12 cellular contexts compared by ENCODE assay signal in genomic region chr20:59992531-59992930, GRCh38. TPM values are rescaled to one million over a fixed set of nuclear protein-coding genes. Genes with fewer than 3 reads are reported as not detected.
A peak's percentile ranks its signal among the peaks of the same experiment; 100 is the strongest.
DNase-seq lines count a peak whose midpoint lies in the region; TF ChIP-seq lines count a peak whose summit lies in the region.
"Had no signal": no experiment of that assay in that cellular context is flagged by ENCODE, and none has a peak within 500 bp of the region (broad histone marks: within the 10 kb centered on the region; RNA-seq: fewer than 3 reads in every experiment).

No MANE protein-coding gene starts in this region.

- no peak overlapping the region for H3K56ac ChIP-seq in mesendoderm (ENCODE audit: low read length)

- no peak overlapping the region for H3K23ac ChIP-seq in mesendoderm (ENCODE audit: low read length)

- CTCF ChIA-PET in activated CD4-positive, alpha-beta T cell treated with anti-CD3 and anti-CD28 coated beads, Interleukin-2, amount 10 ng/mL, durations not matched to agents 7 days and 5 days (lab: Charles Lee): no interaction called here

- H4K8ac ChIP-seq in mesendoderm (ENCODE audit: low read depth, low read length): no peak overlapping the region

- no peaks in the 10 kb centered on the region for H3K79me1 ChIP-seq in mesendoderm (ENCODE audit: low read length)

- H3K4me3 Mint-ChIP-seq in activated CD4-positive, alpha-beta T cell treated with anti-CD3 and anti-CD28 coated beads, Interleukin-2, amount 10 ng/mL, durations not matched to agents 24 days and 14 days: no peak overlapping the region
- no peak overlapping the region for H3K4me3 Mint-ChIP-seq in activated CD4-positive, alpha-beta T cell treated with anti-CD3 and anti-CD28 coated beads, Interleukin-2, amount 10 ng/mL, durations not matched to agents 7 days and 5 days
- H3K4me3 Mint-ChIP-seq in type B pancreatic cell: no peak overlapping the region
- H3K4me3 Mint-ChIP-seq: activated T-cell treated with anti-CD3 and anti-CD28 coated beads, Interleukin-2, amount 50 U/mL, for 24 hours had no signal

- H2AK5ac ChIP-seq in mesendoderm (ENCODE audit: low read length): no peak overlapping the region

- no peak overlapping the region for H3K18ac ChIP-seq in mesendoderm (ENCODE audit: low read length)

- DNase-seq in activated CD4-positive, alpha-beta T cell treated with anti-CD3 and anti-CD28 coated beads, Interleukin-2, amount 10 ng/mL, durations not matched to agents 24 days and 14 days: peak; percentile 14
- DNase-seq in activated CD4-positive, alpha-beta T cell treated with anti-CD3 and anti-CD28 coated beads, Interleukin-2, amount 10 ng/mL, durations not matched to agents 7 days and 5 days: no peak
- DNase-seq in NAMALWA (ENCODE audit: low spot score): peak; percentile 3
- peak; percentile 30 for DNase-seq in SW480 (ENCODE audit: low spot score)
- DNase-seq in type B pancreatic cell (ENCODE audit: extremely low spot score, unreplicated experiment): no peak
- DNase-seq in NCI-H1048 (lab: John Stamatoyannopoulos, UW): no peak
- no peak for DNase-seq in mesendoderm
- DNase-seq in globus pallidus (ENCODE audit: low spot score): no peak
- DNase-seq: activated T-cell treated with anti-CD3 and anti-CD28 coated beads, Interleukin-2, amount 50 U/mL, for 24 hours; cortex of kidney had no signal

- H2BK5ac ChIP-seq in mesendoderm (ENCODE audit: low read length): no peak overlapping the region

- H3K79me2 ChIP-seq in mesendoderm (ENCODE audit: control insufficient read depth, insufficient read depth, low read length): no peaks in the 10 kb centered on the region

- H3K27me3 ChIP-seq in mesendoderm (ENCODE audit: insufficient read depth, low read length, poor library complexity): no peaks in the 10 kb centered on the region

- intact Hi-C loops in activated CD4-positive, alpha-beta T cell treated with anti-CD3 and anti-CD28 coated beads, Interleukin-2, amount 10 ng/mL, durations not matched to agents 24 days and 14 days (cut with micrococcal nuclease): no loop called here

- no peak overlapping the region for H3K4me3 ChIP-seq in mesendoderm (ENCODE audit: low read length)
- H3K4me3 ChIP-seq: SJSA1 had no signal

- POLR2A ChIA-PET in activated CD4-positive, alpha-beta T cell treated with anti-CD3 and anti-CD28 coated beads, Interleukin-2, amount 10 ng/mL, durations not matched to agents 7 days and 5 days (lab: Charles Lee): no interaction called here

- H3K9ac ChIP-seq in mesendoderm (ENCODE audit: low read length): no peak overlapping the region

- no peak overlapping the region for H3K4me2 ChIP-seq in mesendoderm (ENCODE audit: low read length)

- peaks cover 2% of the 10 kb centered on the region for H3K4me1 ChIP-seq in mesendoderm (ENCODE audit: control insufficient read depth, low read depth, low read length)
- H3K4me1 ChIP-seq: SJSA1 had no signal

- no peaks in the 10 kb centered on the region for H3K36me3 Mint-ChIP-seq in activated CD4-positive, alpha-beta T cell treated with anti-CD3 and anti-CD28 coated beads, Interleukin-2, amount 10 ng/mL, durations not matched to agents 24 days and 14 days (ENCODE audit: low read depth)
- H3K36me3 Mint-ChIP-seq in activated CD4-positive, alpha-beta T cell treated with anti-CD3 and anti-CD28 coated beads, Interleukin-2, amount 10 ng/mL, durations not matched to agents 7 days and 5 days (ENCODE audit: low read depth): no peaks in the 10 kb centered on the region
- H3K36me3 Mint-ChIP-seq in type B pancreatic cell: no peaks in the 10 kb centered on the region

- H3K27ac ChIP-seq in mesendoderm (ENCODE audit: low read depth, low read length): no peak overlapping the region
- H3K27ac ChIP-seq: SJSA1 had no signal

- H3K27me3 Mint-ChIP-seq in activated CD4-positive, alpha-beta T cell treated with anti-CD3 and anti-CD28 coated beads, Interleukin-2, amount 10 ng/mL, durations not matched to agents 24 days and 14 days: peaks cover 2% of the 10 kb centered on the region
- no peaks in the 10 kb centered on the region for H3K27me3 Mint-ChIP-seq in activated CD4-positive, alpha-beta T cell treated with anti-CD3 and anti-CD28 coated beads, Interleukin-2, amount 10 ng/mL, durations not matched to agents 7 days and 5 days
- peaks cover 3% of the 10 kb centered on the region for H3K27me3 Mint-ChIP-seq in type B pancreatic cell

- no CpG with 5 or more reads among the region's 4 CpGs for WGBS in mesendoderm (ENCODE audit: extremely low coverage, insufficient coverage, low lambda C conversion rate)

- H3K4me1 Mint-ChIP-seq in activated CD4-positive, alpha-beta T cell treated with anti-CD3 and anti-CD28 coated beads, Interleukin-2, amount 10 ng/mL, durations not matched to agents 24 days and 14 days: peaks cover 2% of the 10 kb centered on the region
- H3K4me1 Mint-ChIP-seq in activated CD4-positive, alpha-beta T cell treated with anti-CD3 and anti-CD28 coated beads, Interleukin-2, amount 10 ng/mL, durations not matched to agents 7 days and 5 days: peaks cover 2% of the 10 kb centered on the region
- H3K4me1 Mint-ChIP-seq in type B pancreatic cell (ENCODE audit: unreplicated experiment): peaks cover 4% of the 10 kb centered on the region

- TF ChIP-seq CTCF in type B pancreatic cell (conservative IDR thresholded peaks at IDR 0.05): no peak

- H2BK15ac ChIP-seq in mesendoderm (replicated peaks; ENCODE audit: low read depth): no peak overlapping the region

- H3K9me3 Mint-ChIP-seq in activated CD4-positive, alpha-beta T cell treated with anti-CD3 and anti-CD28 coated beads, Interleukin-2, amount 10 ng/mL, durations not matched to agents 24 days and 14 days: peaks cover 3% of the 10 kb centered on the region
- no peaks in the 10 kb centered on the region for H3K9me3 Mint-ChIP-seq in activated CD4-positive, alpha-beta T cell treated with anti-CD3 and anti-CD28 coated beads, Interleukin-2, amount 10 ng/mL, durations not matched to agents 7 days and 5 days
- no peaks in the 10 kb centered on the region for H3K9me3 Mint-ChIP-seq in type B pancreatic cell
- H3K9me3 Mint-ChIP-seq: activated T-cell treated with anti-CD3 and anti-CD28 coated beads, Interleukin-2, amount 50 U/mL, for 24 hours had no signal

- H3K4ac ChIP-seq in mesendoderm (ENCODE audit: low read depth, low read length): no peak overlapping the region

- H3K36me3 ChIP-seq in mesendoderm (ENCODE audit: control insufficient read depth, insufficient read depth, low read length): no peaks in the 10 kb centered on the region
- H3K36me3 ChIP-seq: SJSA1 had no signal

- H3K27ac Mint-ChIP-seq in activated CD4-positive, alpha-beta T cell treated with anti-CD3 and anti-CD28 coated beads, Interleukin-2, amount 10 ng/mL, durations not matched to agents 24 days and 14 days: no peak overlapping the region
- no peak overlapping the region for H3K27ac Mint-ChIP-seq in activated CD4-positive, alpha-beta T cell treated with anti-CD3 and anti-CD28 coated beads, Interleukin-2, amount 10 ng/mL, durations not matched to agents 7 days and 5 days
- H3K27ac Mint-ChIP-seq in type B pancreatic cell: peak overlapping the region; percentile 63
- H3K27ac Mint-ChIP-seq: activated T-cell treated with anti-CD3 and anti-CD28 coated beads, Interleukin-2, amount 50 U/mL, for 24 hours; progenitor cell of endocrine pancreas had no signal

- no peak overlapping the region for H4K5ac ChIP-seq in mesendoderm (ENCODE audit: low read length)

- H2BK120ac ChIP-seq in mesendoderm (ENCODE audit: low read depth, low read length): no peak overlapping the region

RNA-seq across cellular contexts. Expression of gene CDH26, which starts 34.3 kb away (rescaled TPM):
- total RNA-seq in activated CD4-positive, alpha-beta T cell treated with anti-CD3 and anti-CD28 coated beads, Interleukin-2, amount 10 ng/mL, durations not matched to agents 24 days and 14 days: 0.47 and 0.71 TPM in 2 replicates
- under 1 TPM; 0.40 to 0.47 TPM for total RNA-seq in activated CD4-positive, alpha-beta T cell treated with anti-CD3 and anti-CD28 coated beads, Interleukin-2, amount 10 ng/mL, durations not matched to agents 7 days and 5 days
- 3.6 and 6.9 TPM in 2 replicates for total RNA-seq in type B pancreatic cell (ENCODE audit: low replicate concordance)
- polyA plus RNA-seq in mesendoderm (2013, experiment 1 of 2): 3.1 TPM
- 3.2 TPM for polyA plus RNA-seq in mesendoderm (2013, experiment 2 of 2)
- total RNA-seq: SJSA1 had no signal

RNA-seq across cellular contexts. Expression of gene FAM217B, which starts 52.3 kb away (rescaled TPM):
- total RNA-seq in activated CD4-positive, alpha-beta T cell treated with anti-CD3 and anti-CD28 coated beads, Interleukin-2, amount 10 ng/mL, durations not matched to agents 24 days and 14 days: 26.6 and 29.0 TPM in 2 replicates
- 10 to 100 TPM; 33.7 to 40.6 TPM for total RNA-seq in activated CD4-positive, alpha-beta T cell treated with anti-CD3 and anti-CD28 coated beads, Interleukin-2, amount 10 ng/mL, durations not matched to agents 7 days and 5 days
- 13.8 and 27.6 TPM in 2 replicates for total RNA-seq in type B pancreatic cell (ENCODE audit: low replicate concordance)
- polyA plus RNA-seq in mesendoderm (2013, experiment 1 of 2): 19.3 TPM
- polyA plus RNA-seq in mesendoderm (2013, experiment 2 of 2): 19.1 TPM

RNA-seq across cellular contexts. Expression of gene PPP1R3D, which starts 52.4 kb away (rescaled TPM):
- 6.1 and 6.4 TPM in 2 replicates for total RNA-seq in activated CD4-positive, alpha-beta T cell treated with anti-CD3 and anti-CD28 coated beads, Interleukin-2, amount 10 ng/mL, durations not matched to agents 24 days and 14 days
- 1 to 10 TPM; 7.0 to 7.5 TPM for total RNA-seq in activated CD4-positive, alpha-beta T cell treated with anti-CD3 and anti-CD28 coated beads, Interleukin-2, amount 10 ng/mL, durations not matched to agents 7 days and 5 days
- 6.4 and 7.6 TPM in 2 replicates for total RNA-seq in type B pancreatic cell (ENCODE audit: low replicate concordance)
- polyA plus RNA-seq in mesendoderm (2013, experiment 1 of 2): 1.5 TPM
- 1.8 TPM for polyA plus RNA-seq in mesendoderm (2013, experiment 2 of 2)

RNA-seq across cellular contexts. Expression of gene SYCP2, which starts 59.1 kb away (rescaled TPM):
- 5.2 and 5.3 TPM in 2 replicates for total RNA-seq in activated CD4-positive, alpha-beta T cell treated with anti-CD3 and anti-CD28 coated beads, Interleukin-2, amount 10 ng/mL, durations not matched to agents 24 days and 14 days
- total RNA-seq in activated CD4-positive, alpha-beta T cell treated with anti-CD3 and anti-CD28 coated beads, Interleukin-2, amount 10 ng/mL, durations not matched to agents 7 days and 5 days: 1 to 10 TPM; 7.6 to 9.1 TPM
- total RNA-seq in type B pancreatic cell (ENCODE audit: low replicate concordance): 0.88 and 1.6 TPM in 2 replicates
- polyA plus RNA-seq in mesendoderm (2013, experiment 1 of 2): 0.18 TPM
- 0.35 TPM for polyA plus RNA-seq in mesendoderm (2013, experiment 2 of 2)

Comparison
In these comparisons a context has a peak if more than half of its experiments do, and no peak if none do; other contexts are left out.
1. DNase-seq: peak in activated CD4-positive, alpha-beta T cell treated with anti-CD3 and anti-CD28 coated beads, Interleukin-2, amount 10 ng/mL, durations not matched to agents 24 days and 14 days (single experiment), NAMALWA (single experiment) and SW480 (single experiment); none in activated CD4-positive, alpha-beta T cell treated with anti-CD3 and anti-CD28 coated beads, Interleukin-2, amount 10 ng/mL, durations not matched to agents 7 days and 5 days (single experiment), type B pancreatic cell (single experiment), NCI-H1048 (single experiment), mesendoderm (single experiment) and globus pallidus (single experiment).